In genomic region chr11:113369411-113369810, GRCh38 we compare ENCODE assay signal across 41 cellular contexts. TPM values are rescaled to one million over a fixed set of nuclear protein-coding genes. Genes with fewer than 3 reads are reported as not detected.
"Had no signal": no experiment of that assay in that cellular context is flagged by ENCODE, and none has a peak within 500 bp of the region (broad histone marks: within the 10 kb centered on the region; RNA-seq: fewer than 3 reads in every experiment).

No MANE protein-coding gene starts in this region.

- H3K36me3 Mint-ChIP-seq: activated naive CD4-positive, alpha-beta T cell treated with anti-CD3 and anti-CD28 coated beads, Interleukin-2, amount 10 ng/mL, durations not matched to agents 7 days and 5 days; brain had no signal

- H3K27me3 Mint-ChIP-seq: activated naive CD4-positive, alpha-beta T cell treated with anti-CD3 and anti-CD28 coated beads, Interleukin-2, amount 10 ng/mL, durations not matched to agents 7 days and 5 days; activated naive CD4-positive, alpha-beta T cell treated with anti-CD3 and anti-CD28 coated beads, Interleukin-2, amount 50 U/mL, for 24 hours; activated naive CD8-positive, alpha-beta T cell; activated naive CD8-positive, alpha-beta T cell treated with anti-CD3 and anti-CD28 coated beads for 36 hours; activated naive CD8-positive, alpha-beta T cell treated with anti-CD3 and anti-CD28 coated beads, Interleukin-2, amount 10 ng/mL, durations not matched to agents 7 days and 5 days; activated naive CD8-positive, alpha-beta T cell treated with anti-CD3 and anti-CD28 coated beads, Interleukin-2, amount 50 U/mL, for 24 hours; activated T-cell treated with anti-CD3 and anti-CD28 coated beads, Interleukin-2, amount 50 U/mL, for 24 hours; activated T-helper 17 cell treated with anti-CD3 and anti-CD28 coated beads, Interleukin-2, amount 50 U/mL, for 72 hours; brain; central memory CD8-positive, alpha-beta T cell had no signal

- H3K4me3 Mint-ChIP-seq: activated naive CD4-positive, alpha-beta T cell treated with anti-CD3 and anti-CD28 coated beads for 36 hours; activated naive CD4-positive, alpha-beta T cell treated with anti-CD3 and anti-CD28 coated beads, Interleukin-2, amount 10 ng/mL, durations not matched to agents 7 days and 5 days; activated naive CD4-positive, alpha-beta T cell treated with anti-CD3 and anti-CD28 coated beads, Interleukin-2, amount 50 U/mL, for 24 hours; activated naive CD8-positive, alpha-beta T cell; activated naive CD8-positive, alpha-beta T cell treated with anti-CD3 and anti-CD28 coated beads for 36 hours; activated naive CD8-positive, alpha-beta T cell treated with anti-CD3 and anti-CD28 coated beads, Interleukin-2, amount 10 ng/mL, durations not matched to agents 7 days and 5 days; activated naive CD8-positive, alpha-beta T cell treated with anti-CD3 and anti-CD28 coated beads, Interleukin-2, amount 50 U/mL, for 24 hours; activated T-cell treated with anti-CD3 and anti-CD28 coated beads, Interleukin-2, amount 50 U/mL, for 24 hours; activated T-cell treated with anti-CD3 and anti-CD28 coated beads, Interleukin-2, amount 50 U/mL, for 4 hours; activated T-cell treated with anti-CD3 and anti-CD28 coated beads, Interleukin-2, amount 50 U/mL, for 72 hours; activated T-helper 1 cell treated with anti-CD3 and anti-CD28 coated beads, Interleukin-12 subunit alpha, Interleukin-12 subunit beta, Interleukin-2, Interleukin-4 antibody, amounts not matched to agents 30 ng/mL and 10 ng/mL and 1 ng/mL, durations not matched to agents 14 hours and 24 hours and 36 hours; activated T-helper 17 cell treated with anti-CD3 and anti-CD28 coated beads, Interleukin-2, amount 50 U/mL, for 72 hours; brain; central memory CD8-positive, alpha-beta T cell had no signal

- H3K36me3 ChIP-seq: brain microvascular endothelial cell, breast epithelium, cardiac muscle cell had no signal

- DNase-seq: activated effector memory CD4-positive, alpha-beta T cell treated with anti-CD3 and anti-CD28 coated beads, Interleukin-2, amount 50 U/mL, for 16 hours; activated effector memory CD4-positive, alpha-beta T cell treated with Interleukin-2 at 50 U/mL for 16 hours; activated gamma-delta T cell; activated gamma-delta T cell treated with Interleukin-2 at 50 U/mL for 16 hours; activated naive CD4-positive, alpha-beta T cell; activated naive CD4-positive, alpha-beta T cell treated with anti-CD3 and anti-CD28 coated beads for 36 hours; activated naive CD4-positive, alpha-beta T cell treated with anti-CD3 and anti-CD28 coated beads, Interleukin-2, amount 10 ng/mL, durations not matched to agents 7 days and 5 days; activated naive CD4-positive, alpha-beta T cell treated with anti-CD3 and anti-CD28 coated beads, Interleukin-2, amount 50 U/mL, for 16 hours; activated naive CD4-positive, alpha-beta T cell treated with Interleukin-2 at 50 U/mL for 16 hours; activated naive CD8-positive, alpha-beta T cell treated with anti-CD3 and anti-CD28 coated beads for 36 hours; activated naive CD8-positive, alpha-beta T cell treated with anti-CD3 and anti-CD28 coated beads, Interleukin-2, amount 10 ng/mL, durations not matched to agents 7 days and 5 days; activated naive CD8-positive, alpha-beta T cell treated with anti-CD3 and anti-CD28 coated beads, Interleukin-2, amount 50 U/mL, for 24 hours; activated T-cell treated with anti-CD3 and anti-CD28 coated beads, Interleukin-2, amount 50 U/mL, for 1 hour; activated T-cell treated with anti-CD3 and anti-CD28 coated beads, Interleukin-2, amount 50 U/mL, for 24 hours; activated T-cell treated with anti-CD3 and anti-CD28 coated beads, Interleukin-2, amount 50 U/mL, for 4 hours; activated T-cell treated with anti-CD3 and anti-CD28 coated beads, Interleukin-2, amount 50 U/mL, for 48 hours; activated T-cell treated with anti-CD3 and anti-CD28 coated beads, Interleukin-2, amount 50 U/mL, for 72 hours; adrenal gland; amniotic stem cell; amygdala; anterior cingulate cortex; aorta; body of pancreas; brain microvascular endothelial cell; caudate nucleus; central memory CD4-positive, alpha-beta T cell; cerebellar nuclear complex had no signal

- H3K4me3 ChIP-seq: adrenal gland, ascending aorta, body of pancreas, breast epithelium, cardiac muscle cell had no signal

- H3K27ac ChIP-seq: adrenal gland, ascending aorta, body of pancreas, brain microvascular endothelial cell, cardiac muscle cell had no signal

- H3K9me3 Mint-ChIP-seq: activated naive CD4-positive, alpha-beta T cell treated with anti-CD3 and anti-CD28 coated beads for 36 hours; activated naive CD4-positive, alpha-beta T cell treated with anti-CD3 and anti-CD28 coated beads, Interleukin-2, amount 10 ng/mL, durations not matched to agents 7 days and 5 days; activated naive CD4-positive, alpha-beta T cell treated with anti-CD3 and anti-CD28 coated beads, Interleukin-2, amount 50 U/mL, for 24 hours; activated naive CD4-positive, alpha-beta T cell treated with anti-CD3 and anti-CD28 coated beads, Interleukin-2, amount 50 U/mL, for 72 hours; activated naive CD8-positive, alpha-beta T cell treated with anti-CD3 and anti-CD28 coated beads for 36 hours; activated naive CD8-positive, alpha-beta T cell treated with anti-CD3 and anti-CD28 coated beads, Interleukin-2, amount 10 ng/mL, durations not matched to agents 7 days and 5 days; activated naive CD8-positive, alpha-beta T cell treated with anti-CD3 and anti-CD28 coated beads, Interleukin-2, amount 50 U/mL, for 24 hours; activated T-cell treated with anti-CD3 and anti-CD28 coated beads, Interleukin-2, amount 50 U/mL, for 24 hours; activated T-cell treated with anti-CD3 and anti-CD28 coated beads, Interleukin-2, amount 50 U/mL, for 4 hours; activated T-cell treated with anti-CD3 and anti-CD28 coated beads, Interleukin-2, amount 50 U/mL, for 72 hours; activated T-helper 1 cell treated with anti-CD3 and anti-CD28 coated beads, Interleukin-12 subunit alpha, Interleukin-12 subunit beta, Interleukin-2, Interleukin-4 antibody, amounts not matched to agents 30 ng/mL and 10 ng/mL and 1 ng/mL, durations not matched to agents 14 hours and 24 hours and 36 hours; activated T-helper 17 cell treated with anti-CD3 and anti-CD28 coated beads, Interleukin-2, amount 50 U/mL, for 72 hours; activated T-helper 2 cell treated with anti-CD3 and anti-CD28 coated beads, Interferon-gamma antibody, Interleukin-2, Interleukin-4, amounts not matched to agents 10 μg/mL and 5 μg/mL and 100 μg/mL, durations not matched to agents 14 hours and 24 hours and 36 hours; brain; central memory CD8-positive, alpha-beta T cell had no signal

- H3K9me3 ChIP-seq: adrenal gland, ascending aorta, body of pancreas, breast epithelium had no signal

- ATAC-seq: activated naive CD4-positive, alpha-beta T cell treated with anti-CD3 and anti-CD28 coated beads, Interleukin-2, amount 50 U/mL, for 72 hours; activated naive CD8-positive, alpha-beta T cell treated with anti-CD3 and anti-CD28 coated beads, Interleukin-2, amount 50 U/mL, for 24 hours; activated T-cell treated with anti-CD3 and anti-CD28 coated beads, Interleukin-2, amount 50 U/mL, for 4 hours; activated T-cell treated with anti-CD3 and anti-CD28 coated beads, Interleukin-2, amount 50 U/mL, for 72 hours; activated T-helper 17 cell treated with anti-CD3 and anti-CD28 coated beads, Interleukin-2, amount 50 U/mL, for 72 hours; body of pancreas had no signal

- H3K4me1 ChIP-seq: ascending aorta, body of pancreas, breast epithelium had no signal

- H3K4me1 Mint-ChIP-seq: activated T-helper 17 cell treated with anti-CD3 and anti-CD28 coated beads, Interleukin-2, amount 50 U/mL, for 72 hours had no signal

- H3K27ac Mint-ChIP-seq: activated naive CD4-positive, alpha-beta T cell treated with anti-CD3 and anti-CD28 coated beads for 36 hours; activated naive CD4-positive, alpha-beta T cell treated with anti-CD3 and anti-CD28 coated beads, Interleukin-2, amount 10 ng/mL, durations not matched to agents 7 days and 5 days; activated naive CD4-positive, alpha-beta T cell treated with anti-CD3 and anti-CD28 coated beads, Interleukin-2, amount 50 U/mL, for 24 hours; activated naive CD8-positive, alpha-beta T cell; activated naive CD8-positive, alpha-beta T cell treated with anti-CD3 and anti-CD28 coated beads for 36 hours; activated naive CD8-positive, alpha-beta T cell treated with anti-CD3 and anti-CD28 coated beads, Interleukin-2, amount 10 ng/mL, durations not matched to agents 7 days and 5 days; activated naive CD8-positive, alpha-beta T cell treated with anti-CD3 and anti-CD28 coated beads, Interleukin-2, amount 50 U/mL, for 24 hours; activated T-cell treated with anti-CD3 and anti-CD28 coated beads, Interleukin-2, amount 50 U/mL, for 24 hours; activated T-cell treated with anti-CD3 and anti-CD28 coated beads, Interleukin-2, amount 50 U/mL, for 72 hours; activated T-helper 1 cell treated with anti-CD3 and anti-CD28 coated beads, Interleukin-12 subunit alpha, Interleukin-12 subunit beta, Interleukin-2, Interleukin-4 antibody, amounts not matched to agents 30 ng/mL and 10 ng/mL and 1 ng/mL, durations not matched to agents 14 hours and 24 hours and 36 hours; activated T-helper 17 cell treated with anti-CD3 and anti-CD28 coated beads, Interleukin-2, amount 50 U/mL, for 72 hours; activated T-helper 2 cell treated with anti-CD3 and anti-CD28 coated beads, Interferon-gamma antibody, Interleukin-2, Interleukin-4, amounts not matched to agents 10 μg/mL and 5 μg/mL and 100 μg/mL, durations not matched to agents 14 hours and 24 hours and 36 hours; brain had no signal

- H3K27me3 ChIP-seq: adrenal gland, ascending aorta, body of pancreas, brain microvascular endothelial cell, breast epithelium, cardiac muscle cell had no signal

RNA-seq across cellular contexts. Expression of gene ANKK1, which starts 18.2 kb away (rescaled TPM):
- total RNA-seq: activated T-helper 1 cell treated with anti-CD3 and anti-CD28 coated beads, Interleukin-12 subunit alpha, Interleukin-12 subunit beta, Interleukin-2, Interleukin-4 antibody, amounts not matched to agents 30 ng/mL and 10 ng/mL and 1 ng/mL, durations not matched to agents 14 hours and 24 hours and 36 hours; ascending aorta; astrocyte; cerebellum; chondrocyte had no signal
- polyA plus RNA-seq: cardiac muscle cell had no signal
